ENCODE assay signal across 8 cellular contexts in genomic region chr1:47313915-47314664, GRCh38. TPM values are rescaled to one million over a fixed set of nuclear protein-coding genes. Genes with fewer than 3 reads are reported as not detected.
A peak's percentile ranks its signal among the peaks of the same experiment; 100 is the strongest.
DNase-seq lines count a peak whose midpoint lies in the region; TF ChIP-seq lines count a peak whose summit lies in the region.

Gene STIL (minus strand): TSS chr1:47314147. CDS start chr1:47310319, 3,828 bp downstream.

- peak within 1 kb of the TSS; percentile 82 to 97 (median 97) for H3K27ac Mint-ChIP-seq in nephron
- H3K27ac Mint-ChIP-seq in stimulated activated naive CD8-positive, alpha-beta T cell treated with anti-CD3 and anti-CD28 coated beads, Interleukin-15, Interleukin-2, amounts not matched to agents 100 ng/mL and 50 ng/mL, for 24 hours = peak within 1 kb of the TSS; percentile 90

- peaks cover 4% of the 10 kb centered on the region for H3K36me3 ChIP-seq in H7 (replicated peaks; ENCODE audit: control insufficient read depth, insufficient read depth, low read length)

- peaks cover 19% of the 10 kb centered on the region for H3K4me1 Mint-ChIP-seq in nephron
- H3K4me1 Mint-ChIP-seq in stimulated activated naive CD8-positive, alpha-beta T cell treated with anti-CD3 and anti-CD28 coated beads, Interleukin-15, Interleukin-2, amounts not matched to agents 100 ng/mL and 50 ng/mL, for 24 hours (ENCODE audit: low read depth) = peaks cover 15% of the 10 kb centered on the region

- DNase-seq in ELF-1 (ENCODE audit: low read depth, low spot score) (peak; percentile 100), H7 (peak; percentile 97), M059J (ENCODE audit: low read depth) (peak; percentile 100), SHP77 (lab: John Stamatoyannopoulos, UW) (peak; percentile 98), fibroblast of the aortic adventitia (ENCODE audit: low read depth) (peak; percentile 99)
- peak; percentile 96 for DNase-seq in activated effector memory CD4-positive, alpha-beta T cell treated with Interleukin-2 at 50 U/mL for 16 hours

- H3K27me3 Mint-ChIP-seq in nephron (ENCODE audit: low read depth) = no peaks in the 10 kb centered on the region
- H3K27me3 Mint-ChIP-seq in stimulated activated naive CD8-positive, alpha-beta T cell treated with anti-CD3 and anti-CD28 coated beads, Interleukin-15, Interleukin-2, amounts not matched to agents 100 ng/mL and 50 ng/mL, for 24 hours = no peaks in the 10 kb centered on the region

- TF ChIP-seq CTCF in fibroblast of the aortic adventitia (IDR thresholded peaks at IDR 0.05; ENCODE audit: insufficient read depth, low read length) = no peak
- TF ChIP-seq CTCF in nephron (IDR thresholded peaks at IDR 0.05; ENCODE audit: unreplicated experiment in 3 of 3) = no peak

- H3K36me3 Mint-ChIP-seq in nephron (ENCODE audit: low read depth) = peaks cover 5% of the 10 kb centered on the region
- peaks cover 29% of the 10 kb centered on the region for H3K36me3 Mint-ChIP-seq in stimulated activated naive CD8-positive, alpha-beta T cell treated with anti-CD3 and anti-CD28 coated beads, Interleukin-15, Interleukin-2, amounts not matched to agents 100 ng/mL and 50 ng/mL, for 24 hours (ENCODE audit: low read depth)

- H3K4me3 ChIP-seq in H7 (ENCODE audit: insufficient read depth, low read depth, low read length) (peak within 1 kb of the TSS; percentile 71), fibroblast of the aortic adventitia (ENCODE audit: low read depth, low read length) (peak within 1 kb of the TSS; percentile 94)

- H3K27me3 ChIP-seq in H7 (ENCODE audit: control insufficient read depth, insufficient read depth, low read length) = no peaks in the 10 kb centered on the region

- no peaks in the 10 kb centered on the region for H3K9me3 Mint-ChIP-seq in nephron
- no peaks in the 10 kb centered on the region for H3K9me3 Mint-ChIP-seq in stimulated activated naive CD8-positive, alpha-beta T cell treated with anti-CD3 and anti-CD28 coated beads, Interleukin-15, Interleukin-2, amounts not matched to agents 100 ng/mL and 50 ng/mL, for 24 hours

- peak within 1 kb of the TSS; percentile 87 to 96 (median 88) for H3K4me3 Mint-ChIP-seq in nephron
- peak within 1 kb of the TSS; percentile 91 for H3K4me3 Mint-ChIP-seq in stimulated activated naive CD8-positive, alpha-beta T cell treated with anti-CD3 and anti-CD28 coated beads, Interleukin-15, Interleukin-2, amounts not matched to agents 100 ng/mL and 50 ng/mL, for 24 hours

RNA-seq across cellular contexts. Expression of gene STIL, which starts in this region (rescaled TPM):
- total RNA-seq in H7 (2014; rRNA removed; shearing (Covaris generic)) = 55.5 and 61.9 TPM in 2 replicates
- total RNA-seq in M059J (2014; rRNA removed; shearing (Covaris generic)) = 34.4 and 48.1 TPM in 2 replicates
- 3.9 and 29.1 TPM in 2 replicates for total RNA-seq in fibroblast of the aortic adventitia (ENCODE audit: low replicate concordance)

Comparison
In these comparisons a context has a peak if more than half of its experiments do, and no peak if none do; other contexts are left out.
1. Peak in every context shown above with its lines: DNase-seq and H3K4me3 ChIP-seq.